8 cellular contexts compared by ENCODE assay signal in the genomic region with DNA sequence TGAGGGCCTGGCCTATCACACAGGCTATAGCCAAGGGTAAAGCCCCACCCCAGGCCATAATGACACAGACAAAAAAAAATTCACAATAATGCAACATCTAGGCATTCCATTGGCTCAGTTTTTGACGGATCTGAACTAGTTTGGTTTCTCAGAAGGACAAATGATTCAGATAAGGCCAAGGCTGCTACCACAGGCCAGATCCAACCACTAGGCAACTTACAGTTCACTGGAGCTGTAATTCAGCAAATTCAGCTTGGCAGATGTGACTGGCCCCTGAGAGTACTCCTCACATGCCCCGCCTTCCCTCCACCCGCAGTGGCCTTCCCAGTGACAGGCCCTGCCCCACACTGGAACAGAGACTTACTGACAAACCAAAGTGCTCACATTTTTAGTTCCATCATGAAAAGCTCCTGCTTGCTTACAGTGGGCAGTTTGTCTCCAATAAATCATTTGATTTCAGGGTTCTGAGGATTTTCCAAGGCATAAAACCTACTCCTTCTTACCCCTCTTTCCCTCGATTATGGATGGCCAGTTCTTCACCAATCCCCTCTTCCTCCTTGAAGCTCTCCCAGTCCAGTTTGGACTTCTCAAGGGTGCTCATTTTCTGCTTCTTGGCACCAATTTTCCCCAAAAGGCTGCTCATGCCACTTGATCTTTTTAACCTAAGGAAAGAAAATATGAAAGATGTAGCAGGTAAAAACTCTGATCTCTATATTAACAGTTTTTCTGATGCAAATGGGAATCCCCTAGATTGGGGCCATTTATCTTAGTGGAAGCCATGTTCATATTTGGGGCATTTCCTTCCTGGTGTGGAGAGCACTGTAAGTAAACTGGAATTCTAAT. TPM values are rescaled to one million over a fixed set of nuclear protein-coding genes. Genes with fewer than 3 reads are reported as not detected.
A peak's percentile ranks its signal among the peaks of the same experiment; 100 is the strongest.
DNase-seq lines count a peak whose midpoint lies in the region; ATAC-seq and TF ChIP-seq lines count a peak whose summit lies in the region.

No MANE protein-coding gene starts in this region.

- TF ChIP-seq POLR2A in ovary (IDR thresholded peaks at IDR 0.05): no peak

- peaks cover 8% of the 10 kb centered on the region; the same call in 1 of the 2 replicates for H4K20me1 ChIP-seq in DND-41 (ENCODE audit: insufficient read depth, low read length)

- peaks cover 44% of the 10 kb centered on the region for H3K4me1 ChIP-seq in DND-41 (ENCODE audit: insufficient read depth, low read length)
- H3K4me1 ChIP-seq in SJCRH30: peaks cover 16% of the 10 kb centered on the region
- H3K4me1 ChIP-seq in ovary (ENCODE audit: insufficient read depth): peaks cover 2% of the 10 kb centered on the region

- H3K4me3 ChIP-seq in DND-41 (ENCODE audit: low read depth in 1 of 2, low read length in 2 of 2): no peak overlapping the region
- no peak overlapping the region for H3K4me3 ChIP-seq in SJCRH30
- no peak overlapping the region for H3K4me3 ChIP-seq in ovary

- H2AFZ ChIP-seq in DND-41 (ENCODE audit: low read depth, low read length): peak overlapping the region; percentile 50

- H3K27ac ChIP-seq in DND-41 (ENCODE audit: low read length): peak overlapping the region; percentile 83
- H3K27ac ChIP-seq in SJCRH30: peak overlapping the region; percentile 28; the same call in 1 of the 2 replicates
- H3K27ac ChIP-seq in ovary: peak overlapping the region in 1 of 2 donors; percentile 73

- peaks cover 45% of the 10 kb centered on the region for H3K36me3 ChIP-seq in DND-41 (ENCODE audit: insufficient read depth, low read length)
- no peaks in the 10 kb centered on the region for H3K36me3 ChIP-seq in SJCRH30
- H3K36me3 ChIP-seq in ovary: no peaks in the 10 kb centered on the region

- intact Hi-C loops in ovary (cut with DNase I): loop anchor here in 3 of 4 donors (5.0 to 10.0 kb wide), 3 partner anchors 37 to 70 kb away; no protein-coding TSS in a partner anchor

- ATAC-seq in DND-41 (ENCODE audit: insufficient read depth, low read depth) (no peak), HG02588 (IDR thresholded peaks at IDR 0.05; ENCODE audit: unreplicated experiment) (no peak), HG03280 (IDR thresholded peaks at IDR 0.05; ENCODE audit: unreplicated experiment) (no peak)
- no peak for ATAC-seq in activated CD4-positive, CD25-positive, alpha-beta regulatory T cell treated with anti-CD3 and anti-CD28 coated beads, Interleukin-2, amount 50 U/mL, for 24 hours

- TF ChIP-seq CTCF in DND-41 (IDR thresholded peaks at IDR 0.05; ENCODE audit: borderline replicate concordance, extremely low read depth, low read length, poor library complexity, severe bottlenecking): no peak
- no peak for TF ChIP-seq CTCF in ovary (IDR thresholded peaks at IDR 0.05)

- no peaks in the 10 kb centered on the region for H3K27me3 ChIP-seq in DND-41 (ENCODE audit: insufficient read depth, low read length, poor library complexity)
- H3K27me3 ChIP-seq in SJCRH30: no peaks in the 10 kb centered on the region
- H3K27me3 ChIP-seq in ovary: no peaks in the 10 kb centered on the region

- H3K9me3 ChIP-seq in DND-41 (ENCODE audit: insufficient read depth, low read length, severe bottlenecking) (no peaks in the 10 kb centered on the region), SJCRH30 (replicated peaks) (no peaks in the 10 kb centered on the region), ovary (no peaks in the 10 kb centered on the region)

- no peak for TF ChIP-seq EP300 in ovary (IDR thresholded peaks at IDR 0.05)

- H3K79me2 ChIP-seq in DND-41 (ENCODE audit: insufficient read depth, low read length): no peaks in the 10 kb centered on the region

- no peak for DNase-seq in DND-41
- DNase-seq in SJCRH30: no peak
- peak; percentile 88 for DNase-seq in fibroblast of peridontal ligament (ENCODE audit: extremely low read depth)
- DNase-seq in ovary: peak; percentile 47 to 61 (median 53)
- no peak for DNase-seq in islet precursor cell

- peak overlapping the region; percentile 41; the same call in 1 of the 2 replicates for H3K4me2 ChIP-seq in DND-41 (ENCODE audit: insufficient read depth, low read length)

- 36 to 62% (median 41%) methylated on average over 4 of the region's 4 CpGs for WGBS in ovary, 3 donors

- H3K9ac ChIP-seq in DND-41 (ENCODE audit: low read depth, low read length): peak overlapping the region; percentile 28

RNA-seq across cellular contexts. Expression of a gene that starts 53.3 kb away (rescaled TPM):
- total RNA-seq in SJCRH30 (2014; rRNA removed; shearing (Covaris generic)): 17.4 and 21.7 TPM in 2 replicates
- 10 to 100 TPM; 22.2 to 90.2 (median 47.4) TPM for total RNA-seq in ovary
- 10 to 100 TPM in 1 of 2 donors, 1 to 10 TPM in 1; 2.4 to 30.3 TPM for polyA plus RNA-seq in ovary

Comparison
In these comparisons a context has a peak if more than half of its experiments do, and no peak if none do; other contexts are left out.
1. DNase-seq: peak in fibroblast of peridontal ligament (single experiment) and ovary (5 of 5); none in DND-41 (single experiment), SJCRH30 (0 of 2) and islet precursor cell (single experiment).